ENCODE assay signal across 1 cellular context in the genomic region with DNA sequence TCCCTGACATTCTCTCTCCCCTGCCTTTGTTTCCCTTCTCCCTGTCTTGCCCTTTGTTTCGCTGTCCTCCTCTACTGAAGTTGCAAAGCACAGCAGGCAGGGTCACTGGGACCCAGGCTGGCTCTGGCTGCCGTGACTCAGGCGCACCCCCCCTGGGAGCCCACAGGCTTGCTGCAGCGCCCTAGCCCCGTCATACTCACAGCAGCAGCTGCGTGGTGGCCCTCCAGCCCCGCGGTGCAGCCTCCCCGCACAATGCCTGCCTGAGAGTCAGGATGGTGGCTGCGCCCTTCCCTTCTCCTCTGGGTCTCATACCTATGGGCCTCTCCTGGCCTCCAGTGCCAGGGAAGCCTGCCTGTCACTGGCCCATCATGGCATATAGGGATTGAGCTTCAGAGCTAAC.
TF ChIP-seq lines count a peak whose summit lies in the region.

No MANE protein-coding gene starts in this region.

TF ChIP-seq in GM23338, 12 proteins besides CTCF, POLR2A, EP300 and RAD21 (continued from another document):
- TF ChIP-seq, protein P1, sequence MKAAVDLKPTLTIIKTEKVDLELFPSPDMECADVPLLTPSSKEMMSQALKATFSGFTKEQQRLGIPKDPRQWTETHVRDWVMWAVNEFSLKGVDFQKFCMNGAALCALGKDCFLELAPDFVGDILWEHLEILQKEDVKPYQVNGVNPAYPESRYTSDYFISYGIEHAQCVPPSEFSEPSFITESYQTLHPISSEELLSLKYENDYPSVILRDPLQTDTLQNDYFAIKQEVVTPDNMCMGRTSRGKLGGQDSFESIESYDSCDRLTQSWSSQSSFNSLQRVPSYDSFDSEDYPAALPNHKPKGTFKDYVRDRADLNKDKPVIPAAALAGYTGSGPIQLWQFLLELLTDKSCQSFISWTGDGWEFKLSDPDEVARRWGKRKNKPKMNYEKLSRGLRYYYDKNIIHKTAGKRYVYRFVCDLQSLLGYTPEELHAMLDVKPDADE (IDR thresholded peaks at IDR 0.05): no peak
